ENCODE assay signal across 22 cellular contexts in the genomic region with DNA sequence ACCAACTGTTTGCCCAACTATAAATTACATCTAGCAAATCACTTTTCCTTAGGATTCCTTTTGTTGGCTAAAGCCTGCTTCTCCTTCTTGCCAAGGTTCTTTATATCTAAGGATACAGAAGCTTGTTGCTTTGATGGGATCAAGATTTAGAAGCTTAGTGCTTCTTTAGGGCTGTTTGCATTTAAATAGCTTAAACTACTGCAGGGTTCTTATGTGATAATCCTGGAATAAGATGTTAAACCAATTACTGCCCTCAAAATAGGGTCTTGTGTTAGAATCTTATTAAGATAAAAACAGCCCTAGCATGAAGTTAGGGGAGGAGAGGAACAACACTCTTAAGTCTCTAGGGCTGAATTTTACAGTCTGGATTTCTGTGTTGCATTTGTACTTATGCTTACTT.
A peak's percentile ranks its signal among the peaks of the same experiment; 100 is the strongest.
DNase-seq lines count a peak whose midpoint lies in the region; ATAC-seq and TF ChIP-seq lines count a peak whose summit lies in the region.
"Had no signal": no experiment of that assay in that cellular context is flagged by ENCODE, and none has a peak within 500 bp of the region (broad histone marks: within the 10 kb centered on the region; RNA-seq: fewer than 3 reads in every experiment).

No MANE protein-coding gene starts in this region.

- H3K79me2 ChIP-seq in neural progenitor cell (ENCODE audit: low read depth): no peaks in the 10 kb centered on the region

- POLR2A ChIA-PET in A673 (lab: Charles Lee; ENCODE audit: low non-redundant PET): no interaction called here

- H3K27ac Mint-ChIP-seq in brain (peak overlapping the region in 3 of 5 experiments; percentile 5 to 77 (median 35)), neural progenitor cell (no peak overlapping the region)
- H3K27ac Mint-ChIP-seq: CD14-positive monocyte; CD4-positive, alpha-beta T cell; HFFc6 had no signal

- H3K36me3 ChIP-seq in A673 (ENCODE audit: insufficient read depth, low read length, poor library complexity, severe bottlenecking): no peaks in the 10 kb centered on the region
- H3K36me3 ChIP-seq in neural progenitor cell: no peaks in the 10 kb centered on the region
- H3K36me3 ChIP-seq: BE2C had no signal

- H3K4me1 Mint-ChIP-seq in brain (peaks cover 17% of the 10 kb centered on the region), neural progenitor cell (peaks cover 28% of the 10 kb centered on the region)
- H3K4me1 Mint-ChIP-seq: CD14-positive monocyte; CD8-positive, alpha-beta memory T cell had no signal

- H3K4me3 ChIP-seq in A673 (ENCODE audit: low read depth, low read length, poor library complexity, severe bottlenecking) (no peak overlapping the region), neural progenitor cell (no peak overlapping the region)
- H3K4me3 ChIP-seq: BLaER1 treated with 17β-estradiol and CSF1 and Interleukin-3, amounts not matched to agents 10 nM and 100 nM; HAP-1 had no signal

- no TSS peak for BruUV-seq in A673 (replicated peaks; lab: Mats Ljungman, UMichigan)

- H3K4me3 Mint-ChIP-seq in brain (no peak overlapping the region), neural progenitor cell (no peak overlapping the region)
- H3K4me3 Mint-ChIP-seq: CD14-positive monocyte; CD4-positive, alpha-beta T cell; CD8-positive, alpha-beta memory T cell; HFFc6 had no signal

- H3K9me3 Mint-ChIP-seq in brain: no peaks in the 10 kb centered on the region
- no peaks in the 10 kb centered on the region for H3K9me3 Mint-ChIP-seq in neural progenitor cell
- H3K9me3 Mint-ChIP-seq: CD4-positive, alpha-beta T cell; CD8-positive, alpha-beta memory T cell; HFFc6 had no signal

- no peak overlapping the region for H2AFZ ChIP-seq in neural progenitor cell (replicated peaks)

- H3K27me3 Mint-ChIP-seq in brain (no peaks in the 10 kb centered on the region), neural progenitor cell (ENCODE audit: insufficient read depth, low read depth) (peaks cover 6% of the 10 kb centered on the region)
- H3K27me3 Mint-ChIP-seq: CD4-positive, alpha-beta T cell; CD8-positive, alpha-beta memory T cell had no signal

- H3K4me1 ChIP-seq in A673 (ENCODE audit: insufficient read depth, low read length, poor library complexity, severe bottlenecking) (no peaks in the 10 kb centered on the region), neural progenitor cell (peaks cover 20% of the 10 kb centered on the region)
- H3K4me1 ChIP-seq: BE2C; BLaER1 treated with 17β-estradiol and CSF1 and Interleukin-3, amounts not matched to agents 10 nM and 100 nM had no signal

- H3K9ac ChIP-seq in neural progenitor cell: no peak overlapping the region
- H3K9ac ChIP-seq: BLaER1 treated with 17β-estradiol and CSF1 and Interleukin-3, amounts not matched to agents 10 nM and 100 nM had no signal

- peaks cover 77% of the 10 kb centered on the region for H4K20me1 ChIP-seq in neural progenitor cell (ENCODE audit: low read depth)
- H4K20me1 ChIP-seq: BLaER1 treated with 17β-estradiol and CSF1 and Interleukin-3, amounts not matched to agents 10 nM and 100 nM had no signal

- H3K36me3 Mint-ChIP-seq in brain: peaks cover 68% of the 10 kb centered on the region
- peaks cover 31% of the 10 kb centered on the region for H3K36me3 Mint-ChIP-seq in neural progenitor cell
- H3K36me3 Mint-ChIP-seq: CD14-positive monocyte had no signal

- intact Hi-C loops in A673 (cut with micrococcal nuclease; ENCODE audit: unreplicated experiment): loop anchor here (10.0 kb wide), 1 partner anchor 626 kb away; no protein-coding TSS in a partner anchor

- peaks cover 13% of the 10 kb centered on the region for H3F3A ChIP-seq in neural progenitor cell (ENCODE audit: low read depth)

- DNase-seq in A673 (ENCODE audit: low spot score): peak; percentile 21
- peak; percentile 31 for DNase-seq in NCI-H524 treated with DMSO at 0.1 percent for 48 hours (lab: John Stamatoyannopoulos, UW)
- DNase-seq in neural progenitor cell (ENCODE audit: low spot score): peak; percentile 45
- DNase-seq in T1000 (lab: John Stamatoyannopoulos, UW): no peak
- no peak for DNase-seq in NCI-H510A (lab: John Stamatoyannopoulos, UW)
- DNase-seq: ACHN; AML-193; BE2C; CD4-positive, alpha-beta T cell; CD8-positive, alpha-beta memory T cell; DMS53; DMS79 treated with DMSO at 0.1 percent for 48 hours; GF-D8; GOT3; HFFc6 had no signal

- ATAC-seq in HG03025 (IDR thresholded peaks at IDR 0.05; ENCODE audit: low FRiP score, unreplicated experiment) (no peak), HG03565 (IDR thresholded peaks at IDR 0.05; ENCODE audit: unreplicated experiment) (no peak)

- no peaks in the 10 kb centered on the region for H3K9me3 ChIP-seq in A673 (ENCODE audit: low read depth, low read length, poor library complexity, severe bottlenecking)
- no peaks in the 10 kb centered on the region for H3K9me3 ChIP-seq in neural progenitor cell (ENCODE audit: low read depth)
- H3K9me3 ChIP-seq: BE2C; BLaER1 treated with 17β-estradiol and CSF1 and Interleukin-3, amounts not matched to agents 10 nM and 100 nM; HAP-1 had no signal

- CTCF ChIA-PET in A673 (lab: Charles Lee): no interaction called here

- H3K4me2 ChIP-seq in neural progenitor cell: peak overlapping the region; percentile 28
- H3K4me2 ChIP-seq: BLaER1 treated with 17β-estradiol and CSF1 and Interleukin-3, amounts not matched to agents 10 nM and 100 nM had no signal

- H3K27me3 ChIP-seq in A673 (replicated peaks; ENCODE audit: insufficient read depth, low read depth, low read length, poor library complexity) (no peaks in the 10 kb centered on the region), neural progenitor cell (peaks cover 50% of the 10 kb centered on the region)
- H3K27me3 ChIP-seq: BE2C; BLaER1 treated with 17β-estradiol and CSF1 and Interleukin-3, amounts not matched to agents 10 nM and 100 nM had no signal

- TF ChIP-seq CTCF in A673 (conservative IDR thresholded peaks at IDR 0.05; ENCODE audit: low read depth, low read length) (no peak), brain (conservative IDR thresholded peaks at IDR 0.05) (no peak), neural progenitor cell (IDR thresholded peaks at IDR 0.05) (no peak)

- no peak overlapping the region for H3K27ac ChIP-seq in A673 (ENCODE audit: low read depth, low read length, poor library complexity, severe bottlenecking)
- H3K27ac ChIP-seq in neural progenitor cell: no peak overlapping the region
- H3K27ac ChIP-seq: 22Rv1; BLaER1 treated with 17β-estradiol and CSF1 and Interleukin-3, amounts not matched to agents 10 nM and 100 nM had no signal

Comparison
In these comparisons a context has a peak if more than half of its experiments do, and no peak if none do; other contexts are left out.
1. DNase-seq: peak in A673 (single experiment), NCI-H524 treated with DMSO at 0.1 percent for 48 hours (single experiment) and neural progenitor cell (single experiment); none in T1000 (single experiment) and NCI-H510A (single experiment).